Comparison of ENCODE assay signal across 8 cellular contexts in the genomic region with DNA sequence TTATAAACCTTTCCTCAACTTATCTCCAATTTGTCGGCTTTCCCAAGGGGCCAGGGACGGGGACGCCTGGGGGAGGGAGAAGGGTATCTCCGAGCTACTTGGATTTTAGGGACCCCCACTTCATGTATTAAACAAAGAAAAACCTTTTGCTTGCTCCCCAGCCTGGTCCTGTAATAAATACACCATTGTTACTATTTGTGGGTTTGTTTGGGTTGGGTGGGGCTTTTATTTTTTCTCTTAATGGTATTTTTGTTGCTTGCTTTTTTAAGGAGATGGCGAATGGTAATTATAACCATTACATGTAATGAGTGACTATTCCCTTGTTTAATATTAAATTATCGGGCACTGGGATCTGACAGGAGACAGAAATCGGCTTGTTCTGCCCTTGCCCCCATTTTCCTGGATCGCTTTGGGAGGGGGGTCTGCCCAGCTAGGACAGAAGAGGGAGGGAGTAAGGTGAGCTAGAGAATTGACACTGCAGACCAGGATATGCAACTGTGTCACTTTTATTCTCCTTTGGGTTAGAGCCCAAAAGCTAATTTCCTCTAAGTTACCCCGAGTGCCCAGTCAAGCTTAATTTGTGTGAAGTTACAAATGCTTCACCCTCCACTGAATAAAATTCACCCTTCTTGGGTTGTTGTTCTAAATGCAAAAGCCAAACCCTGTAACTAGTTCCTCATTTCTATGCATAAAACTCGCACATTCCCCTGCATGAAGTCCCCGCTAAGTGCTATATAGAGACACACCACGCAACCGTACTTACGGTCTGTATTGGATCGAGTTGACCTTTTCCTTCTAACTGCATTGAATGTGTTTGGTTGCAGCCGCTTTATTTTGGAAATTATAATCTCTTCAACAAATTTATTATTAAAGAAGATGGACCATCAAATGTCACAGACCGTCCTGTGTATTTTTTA. TPM values are rescaled to one million over a fixed set of nuclear protein-coding genes. Genes with fewer than 3 reads are reported as not detected.
DNase-seq lines count a peak whose midpoint lies in the region; ATAC-seq and TF ChIP-seq lines count a peak whose summit lies in the region.

No MANE protein-coding gene starts in this region.

- H3K4me3 Mint-ChIP-seq in CD14-positive monocyte: peak overlapping the region; percentile 82 to 96

- H4K8ac ChIP-seq in trophoblast cell (ENCODE audit: low read depth, low read length): peak overlapping the region; percentile 74

- H3K36me3 ChIP-seq in trophoblast cell (ENCODE audit: control insufficient read depth in 1 of 2, insufficient read depth in 2 of 2, low read length in 2 of 2): peaks cover 0 to 4% of the 10 kb centered on the region in 2 experiments

- peak overlapping the region; percentile 49 for H2BK120ac ChIP-seq in trophoblast cell (ENCODE audit: insufficient read depth, low read length, poor library complexity)

- no CpG with 5 or more reads among the region's 17 CpGs for WGBS in trophoblast cell (ENCODE audit: extremely low coverage, insufficient coverage, insufficient read length)

- peaks cover 2 to 4% of the 10 kb centered on the region in 2 donors for H3K36me3 Mint-ChIP-seq in CD14-positive monocyte

- peak overlapping the region; percentile 66 for H2BK12ac ChIP-seq in trophoblast cell (ENCODE audit: low read length)

- H3K14ac ChIP-seq in trophoblast cell (ENCODE audit: low read length): peak overlapping the region; percentile 94

- peak overlapping the region; percentile 84 for H2BK5ac ChIP-seq in trophoblast cell (ENCODE audit: low read depth, low read length, poor library complexity)

- H3K9me3 Mint-ChIP-seq in CD14-positive monocyte: peaks cover 0 to 3% (median 0%) of the 10 kb centered on the region in 7 donors

- H3K27ac ChIP-seq in foreskin keratinocyte (peak overlapping the region; percentile 84), trophoblast cell (ENCODE audit: low read depth, low read length) (peak overlapping the region; percentile 90)

- peak overlapping the region; percentile 97 for H3K4me2 ChIP-seq in trophoblast cell (ENCODE audit: low read length)

- no peak overlapping the region for H2AK5ac ChIP-seq in trophoblast cell (ENCODE audit: low read length)

- H3K4ac ChIP-seq in trophoblast cell (ENCODE audit: low read depth, low read length): peak overlapping the region; percentile 51

- H3K79me2 ChIP-seq in trophoblast cell (ENCODE audit: control insufficient read depth, insufficient read depth, low read length, poor library complexity): peaks cover 8% of the 10 kb centered on the region

- peak overlapping the region; percentile 51 for H4K12ac ChIP-seq in trophoblast cell (ENCODE audit: low read depth, low read length)

- peak overlapping the region; percentile 92 for H4K91ac ChIP-seq in trophoblast cell (ENCODE audit: low read depth, low read length)

- peaks cover 25% of the 10 kb centered on the region for H3K79me1 ChIP-seq in trophoblast cell (ENCODE audit: low read length)

- peak overlapping the region; percentile 90 for H3K9ac ChIP-seq in trophoblast cell (ENCODE audit: low read length)

- H3K4me1 ChIP-seq in foreskin keratinocyte (peaks cover 15% of the 10 kb centered on the region), trophoblast cell (ENCODE audit: control insufficient read depth in 1 of 2, insufficient read depth in 2 of 2, low read length in 2 of 2) (peaks cover 10 to 13% of the 10 kb centered on the region in 2 experiments)

- DNase-seq in CD14-positive monocyte (ENCODE audit: low spot score) (no peak), SKM-1 treated with dmso at 0.1 percent for 144 hours (lab: John Stamatoyannopoulos, UW; ENCODE audit: unreplicated experiment) (peak; percentile 45), foreskin keratinocyte (peak in 1 of 2 donors; percentile 21), trophoblast cell (peak; percentile 6 to 47), T-helper 2 cell (no peak), middle frontal gyrus (ENCODE audit: extremely low spot score, low spot score) (no peak)

- peak overlapping the region in 2 of 7 donors; percentile 42 to 65 for H3K27ac Mint-ChIP-seq in CD14-positive monocyte

- peaks cover 5 to 18% (median 10%) of the 10 kb centered on the region in 3 donors for H3K27me3 Mint-ChIP-seq in CD14-positive monocyte (ENCODE audit: low read depth in 3 of 3)

- no peaks in the 10 kb centered on the region for H3K9me3 ChIP-seq in trophoblast cell (ENCODE audit: insufficient read depth, low read depth, low read length)

- H3K27me3 ChIP-seq in foreskin keratinocyte (no peaks in the 10 kb centered on the region), trophoblast cell (ENCODE audit: insufficient read depth, low read length) (no peaks in the 10 kb centered on the region)

- ATAC-seq in GM19397 (IDR thresholded peaks at IDR 0.05; ENCODE audit: unreplicated experiment): peak; percentile 60
- ATAC-seq in HG03457 (IDR thresholded peaks at IDR 0.05; ENCODE audit: unreplicated experiment): peak; percentile 38
- ATAC-seq in foreskin keratinocyte: peak; percentile 19

- H3K4me3 ChIP-seq in trophoblast cell (ENCODE audit: low read depth, low read length): peak overlapping the region; percentile 65

- peaks cover 43% of the 10 kb centered on the region for H3K4me1 Mint-ChIP-seq in CD14-positive monocyte

- no peak overlapping the region for H3K23ac ChIP-seq in trophoblast cell (ENCODE audit: low read length)

- H2AFZ ChIP-seq in trophoblast cell (ENCODE audit: insufficient read depth, low read length, poor library complexity): peak overlapping the region; percentile 71

- no peak for TF ChIP-seq CTCF in CD14-positive monocyte (IDR thresholded peaks at IDR 0.05)
- no peak for TF ChIP-seq CTCF in foreskin keratinocyte (conservative IDR thresholded peaks at IDR 0.05)

- H3K18ac ChIP-seq in trophoblast cell (ENCODE audit: low read length): peak overlapping the region; percentile 17

- intact Hi-C loops in CD14-positive monocyte (cut with micrococcal nuclease): loop anchor here in 1 of 2 donors (10.0 kb wide), 1 partner anchor 103 kb away; no protein-coding TSS in a partner anchor

RNA-seq across cellular contexts. Expression of a gene that starts 1.6 kb away (rescaled TPM):
- polyA plus RNA-seq in CD14-positive monocyte (not detected), foreskin keratinocyte (0.56 and 0.66 TPM in 2 replicates)
- 2.3 and 3.1 TPM in 2 replicates for total RNA-seq in foreskin keratinocyte
- 17.7 and 18.7 TPM in 2 replicates for polyA plus RNA-seq in trophoblast cell (2013)

Comparison
In these comparisons a context has a peak if more than half of its experiments do, and no peak if none do; other contexts are left out.
1. DNase-seq: peak in SKM-1 treated with dmso at 0.1 percent for 144 hours (single experiment) and trophoblast cell (2 of 2); none in CD14-positive monocyte (single experiment), T-helper 2 cell (0 of 5) and middle frontal gyrus (single experiment).
2. Peak in every context shown above with its lines, with median percentiles within 50 percentile points of each other: ATAC-seq.